Comparison of ENCODE assay signal across 2 cellular contexts in the genomic region with DNA sequence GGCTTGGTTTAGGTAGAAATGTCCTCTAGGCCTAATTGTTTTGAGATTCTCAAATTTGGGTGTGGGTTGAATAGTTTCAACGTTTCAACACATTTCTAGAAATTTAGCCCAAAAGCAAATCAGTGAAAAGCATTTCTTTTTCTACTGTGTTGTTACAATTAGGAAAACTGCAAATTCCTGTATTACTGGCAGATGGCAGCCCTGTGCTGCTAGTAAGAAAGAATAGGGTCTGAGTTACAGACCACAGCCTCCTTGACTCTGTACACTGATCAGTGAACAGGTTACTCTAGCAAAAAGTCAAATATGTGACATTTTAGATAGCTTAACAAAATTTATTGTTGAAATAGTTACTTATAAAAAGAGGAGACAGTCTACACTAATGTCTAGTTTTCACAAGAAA.
TF ChIP-seq lines count a peak whose summit lies in the region.

No MANE protein-coding gene starts in this region.

TF ChIP-seq in GM23338, 12 proteins besides CTCF, POLR2A, EP300 and RAD21 (continues in another document):
- TF ChIP-seq, protein P1, sequence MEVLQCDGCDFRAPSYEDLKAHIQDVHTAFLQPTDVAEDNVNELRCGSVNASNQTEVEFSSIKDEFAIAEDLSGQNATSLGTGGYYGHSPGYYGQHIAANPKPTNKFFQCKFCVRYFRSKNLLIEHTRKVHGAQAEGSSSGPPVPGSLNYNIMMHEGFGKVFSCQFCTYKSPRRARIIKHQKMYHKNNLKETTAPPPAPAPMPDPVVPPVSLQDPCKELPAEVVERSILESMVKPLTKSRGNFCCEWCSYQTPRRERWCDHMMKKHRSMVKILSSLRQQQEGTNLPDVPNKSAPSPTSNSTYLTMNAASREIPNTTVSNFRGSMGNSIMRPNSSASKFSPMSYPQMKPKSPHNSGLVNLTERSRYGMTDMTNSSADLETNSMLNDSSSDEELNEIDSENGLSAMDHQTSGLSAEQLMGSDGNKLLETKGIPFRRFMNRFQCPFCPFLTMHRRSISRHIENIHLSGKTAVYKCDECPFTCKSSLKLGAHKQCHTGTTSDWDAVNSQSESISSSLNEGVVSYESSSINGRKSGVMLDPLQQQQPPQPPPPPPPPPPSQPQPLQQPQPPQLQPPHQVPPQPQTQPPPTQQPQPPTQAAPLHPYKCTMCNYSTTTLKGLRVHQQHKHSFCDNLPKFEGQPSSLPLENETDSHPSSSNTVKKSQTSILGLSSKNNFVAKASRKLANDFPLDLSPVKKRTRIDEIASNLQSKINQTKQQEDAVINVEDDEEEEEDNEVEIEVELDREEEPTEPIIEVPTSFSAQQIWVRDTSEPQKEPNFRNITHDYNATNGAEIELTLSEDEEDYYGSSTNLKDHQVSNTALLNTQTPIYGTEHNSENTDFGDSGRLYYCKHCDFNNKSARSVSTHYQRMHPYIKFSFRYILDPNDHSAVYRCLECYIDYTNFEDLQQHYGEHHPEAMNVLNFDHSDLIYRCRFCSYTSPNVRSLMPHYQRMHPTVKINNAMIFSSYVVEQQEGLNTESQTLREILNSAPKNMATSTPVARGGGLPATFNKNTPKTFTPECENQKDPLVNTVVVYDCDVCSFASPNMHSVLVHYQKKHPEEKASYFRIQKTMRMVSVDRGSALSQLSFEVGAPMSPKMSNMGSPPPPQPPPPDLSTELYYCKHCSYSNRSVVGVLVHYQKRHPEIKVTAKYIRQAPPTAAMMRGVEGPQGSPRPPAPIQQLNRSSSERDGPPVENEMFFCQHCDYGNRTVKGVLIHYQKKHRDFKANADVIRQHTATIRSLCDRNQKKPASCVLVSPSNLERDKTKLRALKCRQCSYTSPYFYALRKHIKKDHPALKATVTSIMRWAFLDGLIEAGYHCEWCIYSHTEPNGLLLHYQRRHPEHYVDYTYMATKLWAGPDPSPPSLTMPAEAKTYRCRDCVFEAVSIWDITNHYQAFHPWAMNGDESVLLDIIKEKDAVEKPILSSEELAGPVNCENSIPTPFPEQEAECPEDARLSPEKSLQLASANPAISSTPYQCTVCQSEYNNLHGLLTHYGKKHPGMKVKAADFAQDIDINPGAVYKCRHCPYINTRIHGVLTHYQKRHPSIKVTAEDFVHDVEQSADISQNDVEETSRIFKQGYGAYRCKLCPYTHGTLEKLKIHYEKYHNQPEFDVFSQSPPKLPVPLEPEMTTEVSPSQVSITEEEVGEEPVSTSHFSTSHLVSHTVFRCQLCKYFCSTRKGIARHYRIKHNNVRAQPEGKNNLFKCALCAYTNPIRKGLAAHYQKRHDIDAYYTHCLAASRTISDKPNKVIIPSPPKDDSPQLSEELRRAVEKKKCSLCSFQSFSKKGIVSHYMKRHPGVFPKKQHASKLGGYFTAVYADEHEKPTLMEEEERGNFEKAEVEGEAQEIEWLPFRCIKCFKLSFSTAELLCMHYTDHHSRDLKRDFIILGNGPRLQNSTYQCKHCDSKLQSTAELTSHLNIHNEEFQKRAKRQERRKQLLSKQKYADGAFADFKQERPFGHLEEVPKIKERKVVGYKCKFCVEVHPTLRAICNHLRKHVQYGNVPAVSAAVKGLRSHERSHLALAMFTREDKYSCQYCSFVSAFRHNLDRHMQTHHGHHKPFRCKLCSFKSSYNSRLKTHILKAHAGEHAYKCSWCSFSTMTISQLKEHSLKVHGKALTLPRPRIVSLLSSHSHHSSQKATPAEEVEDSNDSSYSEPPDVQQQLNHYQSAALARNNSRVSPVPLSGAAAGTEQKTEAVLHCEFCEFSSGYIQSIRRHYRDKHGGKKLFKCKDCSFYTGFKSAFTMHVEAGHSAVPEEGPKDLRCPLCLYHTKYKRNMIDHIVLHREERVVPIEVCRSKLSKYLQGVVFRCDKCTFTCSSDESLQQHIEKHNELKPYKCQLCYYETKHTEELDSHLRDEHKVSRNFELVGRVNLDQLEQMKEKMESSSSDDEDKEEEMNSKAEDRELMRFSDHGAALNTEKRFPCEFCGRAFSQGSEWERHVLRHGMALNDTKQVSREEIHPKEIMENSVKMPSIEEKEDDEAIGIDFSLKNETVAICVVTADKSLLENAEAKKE (CRISPR knock-in tag; IDR thresholded peaks at IDR 0.05): no peak
- TF ChIP-seq EZH2 (IDR thresholded peaks at IDR 0.05; ENCODE audit: low read depth, unreplicated experiment) (no peak), JUNB (IDR thresholded peaks at IDR 0.05; ENCODE audit: unreplicated experiment) (no peak), ZNF331 (CRISPR knock-in tag; IDR thresholded peaks at IDR 0.05; ENCODE audit: low read depth) (no peak), POLR2AphosphoS5 (IDR thresholded peaks at IDR 0.05; ENCODE audit: low read depth) (no peak), EZH2phosphoT487 (IDR thresholded peaks at IDR 0.05; ENCODE audit: unreplicated experiment) (no peak), CREB1 (CRISPR knock-in tag; IDR thresholded peaks at IDR 0.05; ENCODE audit: low read depth) (no peak), STAT1 (IDR thresholded peaks at IDR 0.05; ENCODE audit: unreplicated experiment) (no peak), ZNF114 (CRISPR knock-in tag; IDR thresholded peaks at IDR 0.05) (no peak), NANOG (IDR thresholded peaks at IDR 0.05; ENCODE audit: borderline replicate concordance) (no peak)
- TF ChIP-seq, protein P2, sequence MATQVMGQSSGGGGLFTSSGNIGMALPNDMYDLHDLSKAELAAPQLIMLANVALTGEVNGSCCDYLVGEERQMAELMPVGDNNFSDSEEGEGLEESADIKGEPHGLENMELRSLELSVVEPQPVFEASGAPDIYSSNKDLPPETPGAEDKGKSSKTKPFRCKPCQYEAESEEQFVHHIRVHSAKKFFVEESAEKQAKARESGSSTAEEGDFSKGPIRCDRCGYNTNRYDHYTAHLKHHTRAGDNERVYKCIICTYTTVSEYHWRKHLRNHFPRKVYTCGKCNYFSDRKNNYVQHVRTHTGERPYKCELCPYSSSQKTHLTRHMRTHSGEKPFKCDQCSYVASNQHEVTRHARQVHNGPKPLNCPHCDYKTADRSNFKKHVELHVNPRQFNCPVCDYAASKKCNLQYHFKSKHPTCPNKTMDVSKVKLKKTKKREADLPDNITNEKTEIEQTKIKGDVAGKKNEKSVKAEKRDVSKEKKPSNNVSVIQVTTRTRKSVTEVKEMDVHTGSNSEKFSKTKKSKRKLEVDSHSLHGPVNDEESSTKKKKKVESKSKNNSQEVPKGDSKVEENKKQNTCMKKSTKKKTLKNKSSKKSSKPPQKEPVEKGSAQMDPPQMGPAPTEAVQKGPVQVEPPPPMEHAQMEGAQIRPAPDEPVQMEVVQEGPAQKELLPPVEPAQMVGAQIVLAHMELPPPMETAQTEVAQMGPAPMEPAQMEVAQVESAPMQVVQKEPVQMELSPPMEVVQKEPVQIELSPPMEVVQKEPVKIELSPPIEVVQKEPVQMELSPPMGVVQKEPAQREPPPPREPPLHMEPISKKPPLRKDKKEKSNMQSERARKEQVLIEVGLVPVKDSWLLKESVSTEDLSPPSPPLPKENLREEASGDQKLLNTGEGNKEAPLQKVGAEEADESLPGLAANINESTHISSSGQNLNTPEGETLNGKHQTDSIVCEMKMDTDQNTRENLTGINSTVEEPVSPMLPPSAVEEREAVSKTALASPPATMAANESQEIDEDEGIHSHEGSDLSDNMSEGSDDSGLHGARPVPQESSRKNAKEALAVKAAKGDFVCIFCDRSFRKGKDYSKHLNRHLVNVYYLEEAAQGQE (IDR thresholded peaks at IDR 0.05; ENCODE audit: unreplicated experiment): no peak

TF ChIP-seq in H1, 55 proteins besides CTCF, POLR2A, EP300 and RAD21:
- no peak for TF ChIP-seq PHF8 (conservative IDR thresholded peaks at IDR 0.05; ENCODE audit: low read depth, low read length)
- TF ChIP-seq SUZ12 (IDR thresholded peaks at IDR 0.05; ENCODE audit: low read length): no peak
- no peak for TF ChIP-seq NANOG (IDR thresholded peaks at IDR 0.05; ENCODE audit: insufficient read depth, low read depth, low read length, poor library complexity, severe bottlenecking)
- TF ChIP-seq TBP (IDR thresholded peaks at IDR 0.05; ENCODE audit: low read depth, low read length): no peak
- no peak for TF ChIP-seq GABPA (IDR thresholded peaks at IDR 0.05; ENCODE audit: borderline replicate concordance, insufficient read depth, low read length)
- TF ChIP-seq RBBP5 (IDR thresholded peaks at IDR 0.05; ENCODE audit: borderline replicate concordance, low read depth, low read length): no peak
- TF ChIP-seq, protein P3, sequence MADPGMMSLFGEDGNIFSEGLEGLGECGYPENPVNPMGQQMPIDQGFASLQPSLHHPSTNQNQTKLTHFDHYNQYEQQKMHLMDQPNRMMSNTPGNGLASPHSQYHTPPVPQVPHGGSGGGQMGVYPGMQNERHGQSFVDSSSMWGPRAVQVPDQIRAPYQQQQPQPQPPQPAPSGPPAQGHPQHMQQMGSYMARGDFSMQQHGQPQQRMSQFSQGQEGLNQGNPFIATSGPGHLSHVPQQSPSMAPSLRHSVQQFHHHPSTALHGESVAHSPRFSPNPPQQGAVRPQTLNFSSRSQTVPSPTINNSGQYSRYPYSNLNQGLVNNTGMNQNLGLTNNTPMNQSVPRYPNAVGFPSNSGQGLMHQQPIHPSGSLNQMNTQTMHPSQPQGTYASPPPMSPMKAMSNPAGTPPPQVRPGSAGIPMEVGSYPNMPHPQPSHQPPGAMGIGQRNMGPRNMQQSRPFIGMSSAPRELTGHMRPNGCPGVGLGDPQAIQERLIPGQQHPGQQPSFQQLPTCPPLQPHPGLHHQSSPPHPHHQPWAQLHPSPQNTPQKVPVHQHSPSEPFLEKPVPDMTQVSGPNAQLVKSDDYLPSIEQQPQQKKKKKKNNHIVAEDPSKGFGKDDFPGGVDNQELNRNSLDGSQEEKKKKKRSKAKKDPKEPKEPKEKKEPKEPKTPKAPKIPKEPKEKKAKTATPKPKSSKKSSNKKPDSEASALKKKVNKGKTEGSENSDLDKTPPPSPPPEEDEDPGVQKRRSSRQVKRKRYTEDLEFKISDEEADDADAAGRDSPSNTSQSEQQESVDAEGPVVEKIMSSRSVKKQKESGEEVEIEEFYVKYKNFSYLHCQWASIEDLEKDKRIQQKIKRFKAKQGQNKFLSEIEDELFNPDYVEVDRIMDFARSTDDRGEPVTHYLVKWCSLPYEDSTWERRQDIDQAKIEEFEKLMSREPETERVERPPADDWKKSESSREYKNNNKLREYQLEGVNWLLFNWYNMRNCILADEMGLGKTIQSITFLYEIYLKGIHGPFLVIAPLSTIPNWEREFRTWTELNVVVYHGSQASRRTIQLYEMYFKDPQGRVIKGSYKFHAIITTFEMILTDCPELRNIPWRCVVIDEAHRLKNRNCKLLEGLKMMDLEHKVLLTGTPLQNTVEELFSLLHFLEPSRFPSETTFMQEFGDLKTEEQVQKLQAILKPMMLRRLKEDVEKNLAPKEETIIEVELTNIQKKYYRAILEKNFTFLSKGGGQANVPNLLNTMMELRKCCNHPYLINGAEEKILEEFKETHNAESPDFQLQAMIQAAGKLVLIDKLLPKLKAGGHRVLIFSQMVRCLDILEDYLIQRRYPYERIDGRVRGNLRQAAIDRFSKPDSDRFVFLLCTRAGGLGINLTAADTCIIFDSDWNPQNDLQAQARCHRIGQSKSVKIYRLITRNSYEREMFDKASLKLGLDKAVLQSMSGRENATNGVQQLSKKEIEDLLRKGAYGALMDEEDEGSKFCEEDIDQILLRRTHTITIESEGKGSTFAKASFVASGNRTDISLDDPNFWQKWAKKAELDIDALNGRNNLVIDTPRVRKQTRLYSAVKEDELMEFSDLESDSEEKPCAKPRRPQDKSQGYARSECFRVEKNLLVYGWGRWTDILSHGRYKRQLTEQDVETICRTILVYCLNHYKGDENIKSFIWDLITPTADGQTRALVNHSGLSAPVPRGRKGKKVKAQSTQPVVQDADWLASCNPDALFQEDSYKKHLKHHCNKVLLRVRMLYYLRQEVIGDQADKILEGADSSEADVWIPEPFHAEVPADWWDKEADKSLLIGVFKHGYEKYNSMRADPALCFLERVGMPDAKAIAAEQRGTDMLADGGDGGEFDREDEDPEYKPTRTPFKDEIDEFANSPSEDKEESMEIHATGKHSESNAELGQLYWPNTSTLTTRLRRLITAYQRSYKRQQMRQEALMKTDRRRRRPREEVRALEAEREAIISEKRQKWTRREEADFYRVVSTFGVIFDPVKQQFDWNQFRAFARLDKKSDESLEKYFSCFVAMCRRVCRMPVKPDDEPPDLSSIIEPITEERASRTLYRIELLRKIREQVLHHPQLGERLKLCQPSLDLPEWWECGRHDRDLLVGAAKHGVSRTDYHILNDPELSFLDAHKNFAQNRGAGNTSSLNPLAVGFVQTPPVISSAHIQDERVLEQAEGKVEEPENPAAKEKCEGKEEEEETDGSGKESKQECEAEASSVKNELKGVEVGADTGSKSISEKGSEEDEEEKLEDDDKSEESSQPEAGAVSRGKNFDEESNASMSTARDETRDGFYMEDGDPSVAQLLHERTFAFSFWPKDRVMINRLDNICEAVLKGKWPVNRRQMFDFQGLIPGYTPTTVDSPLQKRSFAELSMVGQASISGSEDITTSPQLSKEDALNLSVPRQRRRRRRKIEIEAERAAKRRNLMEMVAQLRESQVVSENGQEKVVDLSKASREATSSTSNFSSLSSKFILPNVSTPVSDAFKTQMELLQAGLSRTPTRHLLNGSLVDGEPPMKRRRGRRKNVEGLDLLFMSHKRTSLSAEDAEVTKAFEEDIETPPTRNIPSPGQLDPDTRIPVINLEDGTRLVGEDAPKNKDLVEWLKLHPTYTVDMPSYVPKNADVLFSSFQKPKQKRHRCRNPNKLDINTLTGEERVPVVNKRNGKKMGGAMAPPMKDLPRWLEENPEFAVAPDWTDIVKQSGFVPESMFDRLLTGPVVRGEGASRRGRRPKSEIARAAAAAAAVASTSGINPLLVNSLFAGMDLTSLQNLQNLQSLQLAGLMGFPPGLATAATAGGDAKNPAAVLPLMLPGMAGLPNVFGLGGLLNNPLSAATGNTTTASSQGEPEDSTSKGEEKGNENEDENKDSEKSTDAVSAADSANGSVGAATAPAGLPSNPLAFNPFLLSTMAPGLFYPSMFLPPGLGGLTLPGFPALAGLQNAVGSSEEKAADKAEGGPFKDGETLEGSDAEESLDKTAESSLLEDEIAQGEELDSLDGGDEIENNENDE (IDR thresholded peaks at IDR 0.05; ENCODE audit: insufficient replicate concordance, low read length): no peak
- no peak for TF ChIP-seq CBX5 (IDR thresholded peaks at IDR 0.05; ENCODE audit: low read depth, low read length)
- TF ChIP-seq SIN3A (conservative IDR thresholded peaks at IDR 0.05 in 1 of 2, IDR thresholded peaks at IDR 0.05 in 1 of 2; ENCODE audit: low read depth in 1 of 2, low read length in 2 of 2): no peak
- no peak for TF ChIP-seq MAFK (IDR thresholded peaks at IDR 0.05; ENCODE audit: low read depth, low read length)
- TF ChIP-seq TAF7 (optimal IDR thresholded peaks at IDR 0.05; ENCODE audit: borderline replicate concordance, low read depth, low read length): no peak
- TF ChIP-seq, protein P4, sequence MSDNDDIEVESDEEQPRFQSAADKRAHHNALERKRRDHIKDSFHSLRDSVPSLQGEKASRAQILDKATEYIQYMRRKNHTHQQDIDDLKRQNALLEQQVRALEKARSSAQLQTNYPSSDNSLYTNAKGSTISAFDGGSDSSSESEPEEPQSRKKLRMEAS (IDR thresholded peaks at IDR 0.05): no peak
- TF ChIP-seq, protein P5, sequence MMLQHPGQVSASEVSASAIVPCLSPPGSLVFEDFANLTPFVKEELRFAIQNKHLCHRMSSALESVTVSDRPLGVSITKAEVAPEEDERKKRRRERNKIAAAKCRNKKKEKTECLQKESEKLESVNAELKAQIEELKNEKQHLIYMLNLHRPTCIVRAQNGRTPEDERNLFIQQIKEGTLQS (IDR thresholded peaks at IDR 0.05; ENCODE audit: insufficient read depth, low read depth, low read length): no peak
- TF ChIP-seq YY1 (IDR thresholded peaks at IDR 0.05; ENCODE audit: low read depth, low read length): no peak
- TF ChIP-seq KDM1A (IDR thresholded peaks at IDR 0.05; ENCODE audit: borderline replicate concordance, low read length): no peak
- TF ChIP-seq FOSL1 (IDR thresholded peaks at IDR 0.05; ENCODE audit: insufficient read depth, low read depth, low read length): no peak
- no peak for TF ChIP-seq SAP30 (IDR thresholded peaks at IDR 0.05; ENCODE audit: insufficient read depth, insufficient replicate concordance, low read length)
- TF ChIP-seq, protein P6, sequence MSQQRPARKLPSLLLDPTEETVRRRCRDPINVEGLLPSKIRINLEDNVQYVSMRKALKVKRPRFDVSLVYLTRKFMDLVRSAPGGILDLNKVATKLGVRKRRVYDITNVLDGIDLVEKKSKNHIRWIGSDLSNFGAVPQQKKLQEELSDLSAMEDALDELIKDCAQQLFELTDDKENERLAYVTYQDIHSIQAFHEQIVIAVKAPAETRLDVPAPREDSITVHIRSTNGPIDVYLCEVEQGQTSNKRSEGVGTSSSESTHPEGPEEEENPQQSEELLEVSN (IDR thresholded peaks at IDR 0.05): no peak
- no peak for TF ChIP-seq BCL11A (IDR thresholded peaks at IDR 0.05; ENCODE audit: low read depth in 2 of 2, low read length in 2 of 2)
